ENCODE assay signal across 17 cellular contexts in the genomic region with DNA sequence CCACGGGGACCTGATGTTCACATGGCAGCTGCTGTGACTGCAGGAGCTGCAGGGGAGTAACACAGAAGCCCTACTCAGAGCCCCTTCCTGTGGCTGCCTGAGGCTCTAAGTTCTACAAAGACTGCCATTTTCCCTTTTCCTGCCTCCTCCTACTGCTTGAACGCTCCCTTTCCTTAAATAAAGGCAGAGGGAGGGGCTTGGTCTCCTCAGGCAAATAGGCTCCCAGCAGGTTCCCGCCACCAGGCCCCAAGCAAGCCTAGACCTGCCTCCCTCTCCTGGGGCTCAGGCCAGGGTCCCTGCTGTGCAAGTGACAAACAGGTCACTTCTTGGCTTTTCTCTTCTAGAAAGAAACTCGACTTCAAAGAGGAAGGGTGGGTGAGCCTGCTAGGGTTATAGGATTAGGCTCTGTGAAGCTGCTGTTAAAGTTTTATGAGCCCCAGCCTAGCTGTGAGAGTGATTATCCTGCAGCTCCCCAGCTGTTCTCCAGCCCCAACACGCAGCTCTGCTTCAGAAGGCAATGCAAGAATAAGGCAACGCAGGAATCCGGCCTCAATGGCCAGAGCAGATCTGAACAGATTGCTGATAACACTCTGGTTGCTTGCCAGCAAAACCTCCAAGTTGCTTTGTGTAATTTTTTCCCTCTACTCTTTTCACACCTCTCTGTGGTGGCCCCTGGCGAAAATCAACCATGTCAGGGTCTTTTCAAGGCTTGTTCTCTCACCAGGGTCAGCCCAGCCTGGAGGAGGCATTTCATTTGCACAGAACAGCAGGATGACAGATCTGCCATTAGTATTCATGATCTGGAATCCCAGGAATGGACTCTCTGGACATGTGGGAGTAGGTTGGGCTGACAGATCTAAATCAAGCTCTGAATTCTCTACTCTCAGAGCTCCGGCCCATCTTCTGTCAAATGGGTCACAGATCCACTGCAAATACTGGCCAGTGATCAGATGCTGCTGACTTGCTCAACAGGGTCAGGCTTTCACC.
DNase-seq lines count a peak whose midpoint lies in the region; ATAC-seq and TF ChIP-seq lines count a peak whose summit lies in the region.
"Had no signal": no experiment of that assay in that cellular context is flagged by ENCODE, and none has a peak within 500 bp of the region (broad histone marks: within the 10 kb centered on the region; RNA-seq: fewer than 3 reads in every experiment).

No MANE protein-coding gene starts in this region.

- no peaks in the 10 kb centered on the region for H3K36me3 Mint-ChIP-seq in endodermal cell (ENCODE audit: low read depth)
- H3K36me3 Mint-ChIP-seq: activated naive CD8-positive, alpha-beta T cell; CD14-positive monocyte; naive thymus-derived CD8-positive, alpha-beta T cell had no signal

- peaks cover 2% of the 10 kb centered on the region for H3K27me3 Mint-ChIP-seq in endodermal cell (ENCODE audit: insufficient read depth)

- H3K9me3 ChIP-seq in endodermal cell (ENCODE audit: control insufficient read depth, low read length) (peaks cover 13% of the 10 kb centered on the region), parathyroid adenoma (ENCODE audit: control insufficient read depth, low read length) (no peaks in the 10 kb centered on the region)

- H3K27me3 ChIP-seq in endodermal cell (ENCODE audit: control insufficient read depth, insufficient read depth, low read length, poor library complexity, severe bottlenecking) (no peaks in the 10 kb centered on the region), parathyroid adenoma (ENCODE audit: control insufficient read depth, insufficient read depth, low read length) (no peaks in the 10 kb centered on the region)

- no peaks in the 10 kb centered on the region for H3K36me3 ChIP-seq in endodermal cell (ENCODE audit: control insufficient read depth, insufficient read depth, low read length)
- no peaks in the 10 kb centered on the region for H3K36me3 ChIP-seq in parathyroid adenoma (ENCODE audit: control insufficient read depth, insufficient read depth, low read length)
- H3K36me3 ChIP-seq: stomach had no signal

- peak overlapping the region; percentile 65 for H2AFZ ChIP-seq in parathyroid adenoma

- 32 to 48% methylated on average over 5 to 9 of the region's 9 CpGs for WGBS in endodermal cell (ENCODE audit: insufficient coverage in 1 of 2, insufficient read length in 1 of 2), 2 experiments

- peaks cover 10% of the 10 kb centered on the region for H3K4me1 ChIP-seq in endodermal cell (ENCODE audit: control insufficient read depth, insufficient read depth, low read length)
- H3K4me1 ChIP-seq in parathyroid adenoma = peaks cover 18% of the 10 kb centered on the region
- H3K4me1 ChIP-seq: stomach had no signal

- no peaks in the 10 kb centered on the region for H3K79me2 ChIP-seq in parathyroid adenoma

- H3K27ac Mint-ChIP-seq in endodermal cell = peak overlapping the region; percentile 74
- H3K27ac Mint-ChIP-seq: activated naive CD8-positive, alpha-beta T cell; CD14-positive monocyte; naive thymus-derived CD8-positive, alpha-beta T cell had no signal

- H3K9ac ChIP-seq in endodermal cell (ENCODE audit: extremely low read depth, low read length, poor library complexity, severe bottlenecking) (no peak overlapping the region), parathyroid adenoma (no peak overlapping the region)

- H3K9me3 Mint-ChIP-seq in endodermal cell = peaks cover 17% of the 10 kb centered on the region

- H3K27ac ChIP-seq in endodermal cell (ENCODE audit: low read depth, low read length) (peak overlapping the region; percentile 95), parathyroid adenoma (peak overlapping the region; percentile 39)
- H3K27ac ChIP-seq: 22Rv1, skin epidermis, stomach had no signal

- H3K4me2 ChIP-seq in parathyroid adenoma (ENCODE audit: low read length) = peak overlapping the region; percentile 39

- H3K4me3 Mint-ChIP-seq in endodermal cell = peak overlapping the region; percentile 27
- H3K4me3 Mint-ChIP-seq: activated naive CD8-positive, alpha-beta T cell; CD14-positive monocyte; naive thymus-derived CD8-positive, alpha-beta T cell had no signal

- H3K4me1 Mint-ChIP-seq in endodermal cell = peaks cover 52% of the 10 kb centered on the region
- H3K4me1 Mint-ChIP-seq: CD14-positive monocyte; naive thymus-derived CD8-positive, alpha-beta T cell had no signal

- ATAC-seq in GM18502 (IDR thresholded peaks at IDR 0.05; ENCODE audit: poor library complexity, unreplicated experiment) = no peak
- ATAC-seq: activated CD4-positive, CD25-positive, alpha-beta regulatory T cell treated with anti-CD3 and anti-CD28 coated beads, Interleukin-2, amount 50 U/mL, for 24 hours; left lobe of liver; naive thymus-derived CD8-positive, alpha-beta T cell had no signal

- TF ChIP-seq CTCF in endodermal cell (conservative IDR thresholded peaks at IDR 0.05) (no peak), parathyroid adenoma (IDR thresholded peaks at IDR 0.05) (no peak)

- DNase-seq in NCI-H1417 (lab: John Stamatoyannopoulos, UW) (peak in 2 of 3 experiments; percentile 54 to 77), NCI-H1417 treated with DMSO at 0.1 percent for 48 hours (lab: John Stamatoyannopoulos, UW) (no peak), NCI-H524 (lab: John Stamatoyannopoulos, UW) (peak; percentile 91 to 96), endodermal cell (peak; percentile 91), NCI-H1048 (lab: John Stamatoyannopoulos, UW) (no peak), pons (ENCODE audit: low spot score) (no peak)
- DNase-seq: GOT3; naive thymus-derived CD8-positive, alpha-beta T cell; stomach had no signal

- H3K4me3 ChIP-seq in endodermal cell (ENCODE audit: low read length) (peak overlapping the region; percentile 56), parathyroid adenoma (ENCODE audit: low read depth, low read length) (no peak overlapping the region)
- H3K4me3 ChIP-seq: skin epidermis, stomach had no signal

Comparison
In these comparisons a context has a peak if more than half of its experiments do, and no peak if none do; other contexts are left out.
1. DNase-seq: peak in NCI-H1417 (2 of 3), NCI-H524 (2 of 2) and endodermal cell (single experiment); none in NCI-H1417 treated with DMSO at 0.1 percent for 48 hours (single experiment), NCI-H1048 (single experiment) and pons (single experiment).